ENCODE assay signal across 10 cellular contexts in genomic region chr17:64706224-64707076, GRCh38. TPM values are rescaled to one million over a fixed set of nuclear protein-coding genes. Genes with fewer than 3 reads are reported as not detected.
DNase-seq lines count a peak whose midpoint lies in the region; ATAC-seq and TF ChIP-seq lines count a peak whose summit lies in the region.
"Had no signal": no experiment of that assay in that cellular context is flagged by ENCODE, and none has a peak within 500 bp of the region (broad histone marks: within the 10 kb centered on the region; RNA-seq: fewer than 3 reads in every experiment).

No MANE protein-coding gene starts in this region.

- H3K27ac ChIP-seq in GM23248 (peak overlapping the region; percentile 87), SJSA1 (peak overlapping the region; percentile 88), heart right ventricle (peak overlapping the region in 8 of 10 donors; percentile 14 to 86 (median 62)), sigmoid colon (peak overlapping the region; percentile 10 to 41 (median 33))
- H3K27ac ChIP-seq: cardiac muscle cell had no signal

- peak overlapping the region; percentile 49; the same call in 1 of the 2 replicates for H3K4me3 ChIP-seq in GM23248
- no peak overlapping the region for H3K4me3 ChIP-seq in SJSA1
- H3K4me3 ChIP-seq in heart right ventricle = no peak overlapping the region
- no peak overlapping the region for H3K4me3 ChIP-seq in sigmoid colon
- H3K4me3 ChIP-seq: cardiac muscle cell had no signal

- no peak overlapping the region for H2AFZ ChIP-seq in GM23248

- peak overlapping the region; percentile 84 for H3K4me2 ChIP-seq in GM23248 (ENCODE audit: unreplicated experiment)

- H3K9me3 ChIP-seq in GM23248 (ENCODE audit: low read depth) (no peaks in the 10 kb centered on the region), SJSA1 (replicated peaks) (no peaks in the 10 kb centered on the region), heart right ventricle (no peaks in the 10 kb centered on the region), sigmoid colon (no peaks in the 10 kb centered on the region)

- intact Hi-C loops in heart right ventricle (cut with DNase I) = loop anchor here in 1 of 10 donors (2.0 kb wide), 1 partner anchor 70 kb away; no protein-coding TSS in a partner anchor
- intact Hi-C loops in sigmoid colon (cut with DNase I) = no loop called here

- in situ Hi-C loops in GM23248 (cut with MboI) = no loop called here

- H3K79me2 ChIP-seq in GM23248 (ENCODE audit: insufficient read depth) = no peaks in the 10 kb centered on the region

- peaks cover 24% of the 10 kb centered on the region for H3F3A ChIP-seq in GM23248 (ENCODE audit: insufficient read depth)

- H3K9ac ChIP-seq in GM23248 = peak overlapping the region; percentile 73

- H4K20me1 ChIP-seq in GM23248 (ENCODE audit: insufficient read depth) = no peaks in the 10 kb centered on the region

- TF ChIP-seq CTCF in heart right ventricle (IDR thresholded peaks at IDR 0.05) (no peak), sigmoid colon (IDR thresholded peaks at IDR 0.05) (no peak)

- no peak for TF ChIP-seq POLR2A in sigmoid colon (IDR thresholded peaks at IDR 0.05)

- peaks cover 25% of the 10 kb centered on the region for H3K4me1 ChIP-seq in GM23248 (ENCODE audit: insufficient read depth)
- H3K4me1 ChIP-seq in SJSA1 (replicated peaks) = peaks cover 62% of the 10 kb centered on the region
- peaks cover 0 to 45% (median 32%) of the 10 kb centered on the region in 9 donors for H3K4me1 ChIP-seq in heart right ventricle
- H3K4me1 ChIP-seq in sigmoid colon = peaks cover 0 to 18% (median 10%) of the 10 kb centered on the region in 4 donors

- 52 to 65% methylated on average over 8 of the region's 8 CpGs for WGBS in GM23248 (ENCODE audit: low coverage in 1 of 2, low lambda C conversion rate in 2 of 2, missing lambda C conversion rate in 2 of 2), 2 experiments
- 57 to 68% methylated on average over 8 of the region's 8 CpGs for WGBS in heart right ventricle, 2 donors
- 11 to 53% methylated on average over 8 of the region's 8 CpGs for WGBS in sigmoid colon, 2 donors

- H3K36me3 ChIP-seq in GM23248 (ENCODE audit: low read depth) (no peaks in the 10 kb centered on the region), SJSA1 (no peaks in the 10 kb centered on the region), heart right ventricle (no peaks in the 10 kb centered on the region), sigmoid colon (no peaks in the 10 kb centered on the region)
- H3K36me3 ChIP-seq: cardiac muscle cell had no signal

- H3K27me3 ChIP-seq in GM23248 (replicated peaks; ENCODE audit: insufficient read depth) = no peaks in the 10 kb centered on the region
- H3K27me3 ChIP-seq in SJSA1 (replicated peaks) = no peaks in the 10 kb centered on the region
- H3K27me3 ChIP-seq in heart right ventricle = no peaks in the 10 kb centered on the region
- H3K27me3 ChIP-seq in sigmoid colon = no peaks in the 10 kb centered on the region
- H3K27me3 ChIP-seq: cardiac muscle cell had no signal

- no peak for TF ChIP-seq EP300 in sigmoid colon (IDR thresholded peaks at IDR 0.05)

- ATAC-seq in heart right ventricle (peak in 3 of 8 donors; percentile 3 to 21 (median 8)), GM21528 (IDR thresholded peaks at IDR 0.05; ENCODE audit: low FRiP score, unreplicated experiment) (no peak), GM18873 (IDR thresholded peaks at IDR 0.05; ENCODE audit: low FRiP score, unreplicated experiment) (no peak)

- DNase-seq in GM23248 = peak; percentile 56
- peak in 1 of 2 experiments; percentile 61 for DNase-seq in SJSA1 (ENCODE audit: low read depth in 1 of 2, low spot score in 2 of 2)
- no peak for DNase-seq in heart right ventricle
- no peak for DNase-seq in sigmoid colon
- no peak for DNase-seq in foreskin melanocyte
- no peak for DNase-seq in GOT3 (lab: John Stamatoyannopoulos, UW)
- DNase-seq: activated B cell treated with CpG ODN at 0.5 μM for 24 hours had no signal

- H3K9me2 ChIP-seq in GM23248 (ENCODE audit: insufficient read depth) = no peaks in the 10 kb centered on the region

RNA-seq across cellular contexts. Expression of gene SMURF2, which starts 44.3 kb away (rescaled TPM):
- 157 and 159 TPM in 2 replicates for total RNA-seq in GM23248 (2014; rRNA removed; shearing (Covaris generic))
- polyA plus RNA-seq in GM23248 (2016; fragmentation: Nextera tagmentation; extraction: Ambion mirVana) (50.8 and 54.3 TPM in 2 replicates), heart right ventricle (1 to 10 TPM; 4.0 to 5.4 TPM), sigmoid colon (1 to 10 TPM; 5.8 to 9.0 (median 6.8) TPM)
- total RNA-seq in SJSA1 (2014; rRNA removed; shearing (Covaris generic)) = 57.3 and 101 TPM in 2 replicates
- total RNA-seq in heart right ventricle (10 to 100 TPM; 10.9 to 15.5 (median 12.5) TPM), sigmoid colon (10 to 100 TPM; 23.8 to 30.2 (median 25.9) TPM)

Comparison
In these comparisons a context has a peak if more than half of its experiments do, and no peak if none do; other contexts are left out.
1. H3K27ac ChIP-seq: peak in every context shown above with its lines; median percentile 88 in SJSA1; 87 in GM23248; 62 in heart right ventricle; 33 in sigmoid colon.